Comparison of ENCODE assay signal across 12 cellular contexts in genomic region chr12:105257321-105257728, GRCh38. TPM values are rescaled to one million over a fixed set of nuclear protein-coding genes. Genes with fewer than 3 reads are reported as not detected.
DNase-seq lines count a peak whose midpoint lies in the region; ATAC-seq and TF ChIP-seq lines count a peak whose summit lies in the region.
"Had no signal": no experiment of that assay in that cellular context is flagged by ENCODE, and none has a peak within 500 bp of the region (broad histone marks: within the 10 kb centered on the region; RNA-seq: fewer than 3 reads in every experiment).

No MANE protein-coding gene starts in this region.

- H3K4me3 ChIP-seq in RWPE2 (ENCODE audit: severe bottlenecking) (no peak overlapping the region), epithelial cell of proximal tubule (ENCODE audit: low read depth, low read length) (no peak overlapping the region), esophagus squamous epithelium (no peak overlapping the region)
- H3K4me3 ChIP-seq: dorsolateral prefrontal cortex had no signal

- no peaks in the 10 kb centered on the region for H3K36me3 ChIP-seq in RWPE2 (ENCODE audit: low read depth)
- no peaks in the 10 kb centered on the region for H3K36me3 ChIP-seq in esophagus squamous epithelium

- 35 to 54% methylated on average over 4 of the region's 4 CpGs for WGBS in esophagus squamous epithelium, 2 donors

- in situ Hi-C loops in Caki2 (cut with HindIII; ENCODE audit: low pct_unique_long_range_greater_than_20kb, low sequenced_read_pairs): no loop called here

- intact Hi-C loops in sciatic nerve (cut with DNase I) (no loop called here), esophagus squamous epithelium (cut with DNase I) (no loop called here)

- H3K27me3 ChIP-seq in RWPE2 (ENCODE audit: insufficient read depth, poor library complexity, severe bottlenecking) (no peaks in the 10 kb centered on the region), esophagus squamous epithelium (no peaks in the 10 kb centered on the region)

- H3K4me1 ChIP-seq in RWPE2 (ENCODE audit: insufficient read depth, poor library complexity, severe bottlenecking) (peaks cover 40% of the 10 kb centered on the region), esophagus squamous epithelium (peaks cover 0 to 16% (median 10%) of the 10 kb centered on the region in 3 donors)

- TF ChIP-seq CTCF in RWPE2 (IDR thresholded peaks at IDR 0.05; ENCODE audit: poor library complexity, severe bottlenecking) (no peak), epithelial cell of proximal tubule (conservative IDR thresholded peaks at IDR 0.05; ENCODE audit: low read depth, low read length) (no peak), esophagus squamous epithelium (IDR thresholded peaks at IDR 0.05) (no peak)

- H3K9me3 ChIP-seq in RWPE2 (ENCODE audit: severe bottlenecking): no peaks in the 10 kb centered on the region
- H3K9me3 ChIP-seq in esophagus squamous epithelium: no peaks in the 10 kb centered on the region

- TF ChIP-seq POLR2A in esophagus squamous epithelium (IDR thresholded peaks at IDR 0.05): no peak

- ATAC-seq in RWPE2 (ENCODE audit: low read depth): peak; percentile 69
- ATAC-seq in sciatic nerve: peak; percentile 87
- ATAC-seq in HG03520 (IDR thresholded peaks at IDR 0.05; ENCODE audit: unreplicated experiment): no peak
- ATAC-seq: activated CD4-positive, alpha-beta T cell treated with anti-CD3 and anti-CD28 coated beads for 36 hours; CD8-positive, alpha-beta T cell had no signal

- DNase-seq in Caki2 (ENCODE audit: low read depth) (peak; percentile 61), RWPE2 (ENCODE audit: low spot score) (no peak), epithelial cell of proximal tubule (ENCODE audit: low read depth) (peak; percentile 72), sciatic nerve (ENCODE audit: low spot score) (no peak), OCI-M1 (lab: John Stamatoyannopoulos, UW) (no peak), esophagus squamous epithelium (lab: John Stamatoyannopoulos, UW) (no peak), GF-D8 (lab: John Stamatoyannopoulos, UW) (no peak)
- DNase-seq: activated CD4-positive, alpha-beta T cell treated with anti-CD3 and anti-CD28 coated beads for 36 hours; CD8-positive, alpha-beta T cell; dorsolateral prefrontal cortex; Kasumi-1 had no signal

- H3K27ac ChIP-seq in RWPE2 (ENCODE audit: poor library complexity, severe bottlenecking) (peak overlapping the region; percentile 90), esophagus squamous epithelium (peak overlapping the region in 1 of 4 donors; percentile 3)
- H3K27ac ChIP-seq: dorsolateral prefrontal cortex had no signal

RNA-seq across cellular contexts. Expression of gene APPL2, which starts 21.4 kb away (rescaled TPM):
- 4.2 and 10.7 TPM in 2 replicates for total RNA-seq in Caki2 (2014; rRNA removed; shearing (Covaris generic); ENCODE audit: low replicate concordance)
- total RNA-seq in epithelial cell of proximal tubule: 20.6 and 57.4 TPM in 2 replicates
- total RNA-seq in sciatic nerve: 53.4 TPM
- 10 to 100 TPM; 30.9 to 52.3 (median 35.2) TPM for total RNA-seq in esophagus squamous epithelium

Comparison
In these comparisons a context has a peak if more than half of its experiments do, and no peak if none do; other contexts are left out.
1. DNase-seq: peak in Caki2 (single experiment) and epithelial cell of proximal tubule (single experiment); none in RWPE2 (single experiment), sciatic nerve (single experiment), OCI-M1 (single experiment), esophagus squamous epithelium (single experiment) and GF-D8 (single experiment).